ENCODE assay signal across 9 cellular contexts in genomic region chr14:76947838-76948184, GRCh38.
DNase-seq lines count a peak whose midpoint lies in the region; ATAC-seq and TF ChIP-seq lines count a peak whose summit lies in the region.
"Had no signal": no experiment of that assay in that cellular context is flagged by ENCODE, and none has a peak within 500 bp of the region (broad histone marks: within the 10 kb centered on the region; RNA-seq: fewer than 3 reads in every experiment).

No MANE protein-coding gene starts in this region.

- H3K36me3 Mint-ChIP-seq in activated naive CD8-positive, alpha-beta T cell = no peaks in the 10 kb centered on the region
- no peaks in the 10 kb centered on the region for H3K36me3 Mint-ChIP-seq in activated naive CD8-positive, alpha-beta T cell treated with anti-CD3 and anti-CD28 coated beads for 36 hours
- peaks cover 7% of the 10 kb centered on the region for H3K36me3 Mint-ChIP-seq in central memory CD8-positive, alpha-beta T cell (ENCODE audit: insufficient read depth)

- H3K36me3 ChIP-seq in muscle layer of colon (ENCODE audit: insufficient read depth, low read length) (no peaks in the 10 kb centered on the region), upper lobe of left lung (no peaks in the 10 kb centered on the region)

- H3K4me1 ChIP-seq in muscle layer of colon (ENCODE audit: insufficient read depth, low read length) = peaks cover 31% of the 10 kb centered on the region
- H3K4me1 ChIP-seq in upper lobe of left lung = peaks cover 37 to 42% (median 38%) of the 10 kb centered on the region in 4 donors

- no peaks in the 10 kb centered on the region for H3K27me3 ChIP-seq in muscle layer of colon (ENCODE audit: control insufficient read depth in 1 of 2, insufficient read depth in 2 of 2, low read length in 2 of 2)
- no peaks in the 10 kb centered on the region for H3K27me3 ChIP-seq in upper lobe of left lung

- no peaks in the 10 kb centered on the region for H3K9me3 ChIP-seq in muscle layer of colon (ENCODE audit: low read length)
- no peaks in the 10 kb centered on the region for H3K9me3 ChIP-seq in upper lobe of left lung
- H3K9me3 ChIP-seq: mucosa of descending colon had no signal

- H3K9me3 Mint-ChIP-seq in activated naive CD8-positive, alpha-beta T cell (ENCODE audit: low read depth) = no peaks in the 10 kb centered on the region
- H3K9me3 Mint-ChIP-seq in activated naive CD8-positive, alpha-beta T cell treated with anti-CD3 and anti-CD28 coated beads for 36 hours = no peaks in the 10 kb centered on the region
- no peaks in the 10 kb centered on the region for H3K9me3 Mint-ChIP-seq in central memory CD8-positive, alpha-beta T cell

- H3K27me3 Mint-ChIP-seq in activated naive CD8-positive, alpha-beta T cell = no peaks in the 10 kb centered on the region
- H3K27me3 Mint-ChIP-seq in activated naive CD8-positive, alpha-beta T cell treated with anti-CD3 and anti-CD28 coated beads for 36 hours = no peaks in the 10 kb centered on the region
- no peaks in the 10 kb centered on the region for H3K27me3 Mint-ChIP-seq in central memory CD8-positive, alpha-beta T cell

- no peak for TF ChIP-seq CTCF in upper lobe of left lung (IDR thresholded peaks at IDR 0.05)

- H3K27ac Mint-ChIP-seq in activated naive CD8-positive, alpha-beta T cell = peak overlapping the region; percentile 6
- H3K27ac Mint-ChIP-seq in activated naive CD8-positive, alpha-beta T cell treated with anti-CD3 and anti-CD28 coated beads for 36 hours = no peak overlapping the region
- no peak overlapping the region for H3K27ac Mint-ChIP-seq in central memory CD8-positive, alpha-beta T cell (ENCODE audit: low read depth)

- peak overlapping the region; percentile 10 for H3K9ac ChIP-seq in muscle layer of colon (ENCODE audit: low read length)

- ATAC-seq in central memory CD8-positive, alpha-beta T cell (replicated peaks; ENCODE audit: extremely low read depth, poor library complexity, severe bottlenecking) = no peak
- no peak for ATAC-seq in upper lobe of left lung (ENCODE audit: low FRiP score in 2 of 2)
- no peak for ATAC-seq in HG02970 (IDR thresholded peaks at IDR 0.05; ENCODE audit: low FRiP score, unreplicated experiment)
- ATAC-seq in GM19023 (IDR thresholded peaks at IDR 0.05; ENCODE audit: unreplicated experiment) = no peak
- ATAC-seq in HG03457 (IDR thresholded peaks at IDR 0.05; ENCODE audit: unreplicated experiment) = no peak

- H3K4me3 ChIP-seq in muscle layer of colon (ENCODE audit: low read depth in 1 of 2, low read length in 2 of 2) (peak overlapping the region in 1 of 2 donors; percentile 21), upper lobe of left lung (peak overlapping the region in 1 of 4 donors; percentile 9)
- H3K4me3 ChIP-seq: mucosa of descending colon had no signal

- TF ChIP-seq POLR2A in upper lobe of left lung (IDR thresholded peaks at IDR 0.05) = no peak

- peaks cover 21% of the 10 kb centered on the region for H3K4me1 Mint-ChIP-seq in activated naive CD8-positive, alpha-beta T cell (ENCODE audit: low read depth)
- H3K4me1 Mint-ChIP-seq in activated naive CD8-positive, alpha-beta T cell treated with anti-CD3 and anti-CD28 coated beads for 36 hours = peaks cover 18% of the 10 kb centered on the region
- peaks cover 23% of the 10 kb centered on the region for H3K4me1 Mint-ChIP-seq in central memory CD8-positive, alpha-beta T cell

- DNase-seq in activated naive CD8-positive, alpha-beta T cell treated with anti-CD3 and anti-CD28 coated beads for 36 hours = no peak
- DNase-seq in central memory CD8-positive, alpha-beta T cell (ENCODE audit: low spot score in 2 of 2) = no peak
- no peak for DNase-seq in upper lobe of left lung

- H3K4me3 Mint-ChIP-seq in activated naive CD8-positive, alpha-beta T cell = no peak overlapping the region
- H3K4me3 Mint-ChIP-seq in activated naive CD8-positive, alpha-beta T cell treated with anti-CD3 and anti-CD28 coated beads for 36 hours = no peak overlapping the region
- H3K4me3 Mint-ChIP-seq in central memory CD8-positive, alpha-beta T cell = peak overlapping the region; percentile 31

- WGBS in upper lobe of left lung, 2 donors = 48 to 49% methylated on average over 5 of the region's 5 CpGs

- TF ChIP-seq EP300 in upper lobe of left lung (IDR thresholded peaks at IDR 0.05) = no peak

- H3K27ac ChIP-seq in muscle layer of colon (ENCODE audit: low read depth, low read length) = peak overlapping the region; percentile 89
- H3K27ac ChIP-seq in upper lobe of left lung = peak overlapping the region; percentile 72 to 93 (median 86)
